23 cellular contexts compared by ENCODE assay signal in the genomic region with DNA sequence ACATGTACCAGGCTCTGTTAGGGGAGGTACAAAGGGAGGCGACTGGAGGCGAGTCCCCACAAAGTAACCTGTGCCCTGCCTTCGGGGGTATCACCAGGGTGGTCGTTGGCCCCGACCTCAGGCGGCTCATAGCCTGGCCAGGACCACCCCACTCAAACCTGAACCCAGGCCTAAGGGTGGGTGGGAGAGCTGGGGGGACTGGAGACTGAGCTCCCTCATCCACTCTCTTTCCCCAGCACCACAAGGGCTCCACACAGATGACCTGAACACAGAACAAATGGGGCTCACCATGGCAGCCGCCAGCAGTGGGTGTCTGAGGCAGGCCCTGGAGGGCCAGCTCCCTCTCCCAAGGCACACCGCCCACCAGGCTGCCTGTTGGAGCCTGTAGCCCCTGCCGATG.
DNase-seq lines count a peak whose midpoint lies in the region; ATAC-seq and TF ChIP-seq lines count a peak whose summit lies in the region.
"Had no signal": no experiment of that assay in that cellular context is flagged by ENCODE, and none has a peak within 500 bp of the region (broad histone marks: within the 10 kb centered on the region; RNA-seq: fewer than 3 reads in every experiment).

No MANE protein-coding gene starts in this region.

- in situ Hi-C loops in gastrocnemius medialis (cut with MboI; ENCODE audit: low sequenced_read_pairs in 4 of 4) = no loop called here

- H3K9me3 ChIP-seq in gastrocnemius medialis = no peaks in the 10 kb centered on the region
- H3K9me3 ChIP-seq: Peyer's patch had no signal

- H3K4me1 ChIP-seq in gastrocnemius medialis = peaks cover 52 to 56% of the 10 kb centered on the region in 2 donors

- intact Hi-C loops in natural killer cell (cut with micrococcal nuclease) = loop anchor here (2.0 kb wide), 1 partner anchor 121 kb away; the partner anchor contains the start of gene TNRC6C
- intact Hi-C loops in gastrocnemius medialis (cut with DNase I; ENCODE audit: low total_unique reads) = loop anchor here (10.0 kb wide), 1 partner anchor 607 kb away; no protein-coding TSS in a partner anchor

- no peak overlapping the region for H3K4me3 ChIP-seq in gastrocnemius medialis
- H3K4me3 ChIP-seq: Peyer's patch had no signal

- no peaks in the 10 kb centered on the region for H3K27me3 ChIP-seq in gastrocnemius medialis
- H3K27me3 ChIP-seq: Peyer's patch had no signal

- ATAC-seq in natural killer cell treated with Interleukin-12 subunit alpha and Interleukin-12 subunit beta and Interleukin-15 and Interleukin-18, amount 100 ng/mL, for 72 hours = no peak
- ATAC-seq in natural killer cell (no peak), gastrocnemius medialis (no peak), left lobe of liver (no peak)

- peaks cover 67 to 70% of the 10 kb centered on the region in 2 donors for H3K4me1 Mint-ChIP-seq in natural killer cell treated with Interleukin-12 subunit alpha and Interleukin-12 subunit beta and Interleukin-15 and Interleukin-18, amount 100 ng/mL, for 72 hours (ENCODE audit: low read depth in 2 of 2)
- H3K4me1 Mint-ChIP-seq in natural killer cell (peaks cover 58 to 71% of the 10 kb centered on the region in 2 donors), type B pancreatic cell (ENCODE audit: unreplicated experiment) (peaks cover 38% of the 10 kb centered on the region)

- H3K27ac ChIP-seq in gastrocnemius medialis = peak overlapping the region; percentile 76 to 88 (median 80)
- H3K27ac ChIP-seq: 22Rv1, KMS-11, Peyer's patch had no signal

- DNase-seq in activated T-cell treated with anti-CD3 and anti-CD28 coated beads, Interleukin-2, amount 50 U/mL, for 1 hour = peak; percentile 11
- no peak for DNase-seq in activated T-cell treated with anti-CD3 and anti-CD28 coated beads for 4 hours
- DNase-seq in natural killer cell treated with Interleukin-12 subunit alpha and Interleukin-12 subunit beta and Interleukin-15 and Interleukin-18, amount 100 ng/mL, for 72 hours (ENCODE audit: low spot score) = peak; percentile 32
- DNase-seq in natural killer cell = no peak
- DNase-seq in gastrocnemius medialis = peak in 1 of 2 donors; percentile 5
- DNase-seq in left lobe of liver (ENCODE audit: low spot score) = no peak
- no peak for DNase-seq in DMS79 treated with DMSO at 0.1 percent for 48 hours (lab: John Stamatoyannopoulos, UW)
- DNase-seq in type B pancreatic cell (ENCODE audit: extremely low spot score, unreplicated experiment) = no peak
- DNase-seq: AML-193; DND-41; H7; HFFc6; NCI-H1417; NCI-H187; NCI-H2107; NCI-H510A; NCI-H748 treated with DMSO at 0.1 percent for 48 hours; NK-92 treated with Interleukin-12 subunit alpha and Interleukin-12 subunit beta, amount 100 ng/mL, for 24 hours; SHP77 had no signal

- H3K27me3 Mint-ChIP-seq in natural killer cell treated with Interleukin-12 subunit alpha and Interleukin-12 subunit beta and Interleukin-15 and Interleukin-18, amount 100 ng/mL, for 72 hours = peaks cover 8 to 11% of the 10 kb centered on the region in 2 donors
- H3K27me3 Mint-ChIP-seq in natural killer cell (ENCODE audit: low read depth in 2 of 2) (peaks cover 0 to 16% of the 10 kb centered on the region in 2 donors), type B pancreatic cell (peaks cover 20% of the 10 kb centered on the region)

- H3K36me3 Mint-ChIP-seq in natural killer cell treated with Interleukin-12 subunit alpha and Interleukin-12 subunit beta and Interleukin-15 and Interleukin-18, amount 100 ng/mL, for 72 hours = peaks cover 5% of the 10 kb centered on the region
- H3K36me3 Mint-ChIP-seq in natural killer cell = no peaks in the 10 kb centered on the region
- H3K36me3 Mint-ChIP-seq in type B pancreatic cell = no peaks in the 10 kb centered on the region
- H3K36me3 Mint-ChIP-seq: CD14-positive monocyte had no signal

- H3K9me3 Mint-ChIP-seq in natural killer cell treated with Interleukin-12 subunit alpha and Interleukin-12 subunit beta and Interleukin-15 and Interleukin-18, amount 100 ng/mL, for 72 hours = no peaks in the 10 kb centered on the region
- H3K9me3 Mint-ChIP-seq in natural killer cell = no peaks in the 10 kb centered on the region
- H3K9me3 Mint-ChIP-seq in type B pancreatic cell = no peaks in the 10 kb centered on the region
- H3K9me3 Mint-ChIP-seq: CD14-positive monocyte, HFFc6 had no signal

- no peaks in the 10 kb centered on the region for H3K36me3 ChIP-seq in gastrocnemius medialis
- H3K36me3 ChIP-seq: Peyer's patch had no signal

- no peak for TF ChIP-seq POLR2A in gastrocnemius medialis (IDR thresholded peaks at IDR 0.05)

- no peak overlapping the region for H3K27ac Mint-ChIP-seq in natural killer cell treated with Interleukin-12 subunit alpha and Interleukin-12 subunit beta and Interleukin-15 and Interleukin-18, amount 100 ng/mL, for 72 hours
- H3K27ac Mint-ChIP-seq in natural killer cell = no peak overlapping the region
- no peak overlapping the region for H3K27ac Mint-ChIP-seq in type B pancreatic cell
- H3K27ac Mint-ChIP-seq: CD14-positive monocyte, HFFc6 had no signal

- TF ChIP-seq CTCF in natural killer cell (IDR thresholded peaks at IDR 0.05) (no peak), gastrocnemius medialis (IDR thresholded peaks at IDR 0.05 in 4 of 5, conservative IDR thresholded peaks at IDR 0.05 in 1 of 5) (no peak), type B pancreatic cell (conservative IDR thresholded peaks at IDR 0.05) (no peak)

- no peak overlapping the region for H3K4me3 Mint-ChIP-seq in natural killer cell treated with Interleukin-12 subunit alpha and Interleukin-12 subunit beta and Interleukin-15 and Interleukin-18, amount 100 ng/mL, for 72 hours
- no peak overlapping the region for H3K4me3 Mint-ChIP-seq in natural killer cell
- no peak overlapping the region for H3K4me3 Mint-ChIP-seq in type B pancreatic cell
- H3K4me3 Mint-ChIP-seq: CD14-positive monocyte, HFFc6 had no signal

Comparison
In these comparisons a context has a peak if more than half of its experiments do, and no peak if none do; other contexts are left out.
1. DNase-seq: peak in activated T-cell treated with anti-CD3 and anti-CD28 coated beads, Interleukin-2, amount 50 U/mL, for 1 hour (single experiment) and natural killer cell treated with Interleukin-12 subunit alpha and Interleukin-12 subunit beta and Interleukin-15 and Interleukin-18, amount 100 ng/mL, for 72 hours (single experiment); none in activated T-cell treated with anti-CD3 and anti-CD28 coated beads for 4 hours (single experiment), natural killer cell (single experiment), left lobe of liver (single experiment), DMS79 treated with DMSO at 0.1 percent for 48 hours (single experiment) and type B pancreatic cell (single experiment).